Comparison of ENCODE assay signal across 8 cellular contexts in genomic region chr19:2775556-2776430, GRCh38. TPM values are rescaled to one million over a fixed set of nuclear protein-coding genes. Genes with fewer than 3 reads are reported as not detected.
DNase-seq lines count a peak whose midpoint lies in the region; ATAC-seq and TF ChIP-seq lines count a peak whose summit lies in the region.

No MANE protein-coding gene starts in this region.

- peak overlapping the region; percentile 63 for H3K27ac ChIP-seq in caudate nucleus (ENCODE audit: low read depth, low read length)

- peak; percentile 40 for ATAC-seq in mucosa of descending colon
- no peak for ATAC-seq in SK-N-SH treated with all-trans-retinoic acid at 6 μM for 48 hours
- no peak for ATAC-seq in GM19328 (IDR thresholded peaks at IDR 0.05; ENCODE audit: unreplicated experiment)

- H3K9me3 ChIP-seq in mucosa of descending colon = no peaks in the 10 kb centered on the region

- H3K4me1 ChIP-seq in mucosa of descending colon (ENCODE audit: low read depth) = peaks cover 3% of the 10 kb centered on the region

- no peak for TF ChIP-seq CTCF in mucosa of descending colon (IDR thresholded peaks at IDR 0.05)

- peak; percentile 56 for DNase-seq in activated CD4-positive, alpha-beta T cell treated with anti-CD3 and anti-CD28 coated beads for 1 hour
- peak in 10 of 61 donors; percentile 3 to 26 (median 14) for DNase-seq in caudate nucleus (lab: John Stamatoyannopoulos, UW)
- peak in 2 of 3 donors; percentile 58 to 70 for DNase-seq in mucosa of descending colon
- peak; percentile 45 for DNase-seq in stimulated activated CD8-positive, alpha-beta memory T cell treated with anti-CD3 and anti-CD28 coated beads, Interleukin-7, amount 100 ng/mL, for 24 hours (ENCODE audit: low read depth)
- no peak for DNase-seq in midbrain (lab: John Stamatoyannopoulos, UW)

- intact Hi-C loops in mucosa of descending colon (cut with DNase I, micrococcal nuclease) = no loop called here

- H3K36me3 ChIP-seq in mucosa of descending colon (ENCODE audit: low read depth) = no peaks in the 10 kb centered on the region

- H3K4me3 ChIP-seq in GM08714 (ENCODE audit: low read length) = peak overlapping the region; percentile 5; the same call in 1 of the 2 replicates
- H3K4me3 ChIP-seq in mucosa of descending colon = no peak overlapping the region

TF ChIP-seq in SK-N-SH treated with all-trans-retinoic acid at 6 μM for 48 hours, 23 proteins besides CTCF, POLR2A, EP300 and RAD21:
- TF ChIP-seq ESRRG (CRISPR knock-in tag; IDR thresholded peaks at IDR 0.05) (no peak), POU6F1 (CRISPR knock-in tag; IDR thresholded peaks at IDR 0.05; ENCODE audit: borderline replicate concordance, low read depth) (no peak), ZC3H10 (CRISPR knock-in tag; IDR thresholded peaks at IDR 0.05) (no peak), TCF4 (CRISPR knock-in tag; IDR thresholded peaks at IDR 0.05; ENCODE audit: borderline replicate concordance) (no peak), CSDC2 (CRISPR knock-in tag; IDR thresholded peaks at IDR 0.05) (no peak)

RNA-seq across cellular contexts. Expression of gene SGTA, which starts 7.3 kb away (rescaled TPM):
- total RNA-seq in mucosa of descending colon = 10 to 100 TPM; 37.7 to 52.7 (median 48.9) TPM

RNA-seq across cellular contexts. Expression of gene THOP1, which starts 9.5 kb away (rescaled TPM):
- 10 to 100 TPM; 38.5 to 53.1 (median 46.6) TPM for total RNA-seq in mucosa of descending colon

RNA-seq across cellular contexts. Expression of gene SLC39A3, which starts 36.0 kb away (rescaled TPM):
- 10 to 100 TPM; 15.5 to 20.9 (median 19.2) TPM for total RNA-seq in mucosa of descending colon

RNA-seq across cellular contexts. Expression of gene ZNF554, which starts 43.9 kb away (rescaled TPM):
- 1 to 10 TPM; 3.0 to 4.7 (median 3.9) TPM for total RNA-seq in mucosa of descending colon

RNA-seq across cellular contexts. Expression of gene DIRAS1, which starts 54.6 kb away (rescaled TPM):
- 1 to 10 TPM in 1 of 3 donors, under 1 TPM in 2; 0.20 to 1.7 (median 0.80) TPM for total RNA-seq in mucosa of descending colon
